Comparison of ENCODE assay signal across 9 cellular contexts in genomic region chr7:156608176-156608478, GRCh38. TPM values are rescaled to one million over a fixed set of nuclear protein-coding genes. Genes with fewer than 3 reads are reported as not detected.
A peak's percentile ranks its signal among the peaks of the same experiment; 100 is the strongest.
DNase-seq lines count a peak whose midpoint lies in the region; ATAC-seq, FAIRE-seq and TF ChIP-seq lines count a peak whose summit lies in the region.
"Had no signal": no experiment of that assay in that cellular context is flagged by ENCODE, and none has a peak within 500 bp of the region (broad histone marks: within the 10 kb centered on the region; RNA-seq: fewer than 3 reads in every experiment).

No MANE protein-coding gene starts in this region.

- H3K27me3 ChIP-seq in GM23248 (replicated peaks; ENCODE audit: insufficient read depth) = peaks cover 3% of the 10 kb centered on the region; the same call in 1 of the 2 replicates

- no peaks in the 10 kb centered on the region for H3F3A ChIP-seq in GM23248 (ENCODE audit: insufficient read depth)

- in situ Hi-C loops in GM23248 (cut with MboI) = no loop called here

- no peak overlapping the region for H3K27ac ChIP-seq in GM23248
- no peak overlapping the region for H3K27ac ChIP-seq in kidney (ENCODE audit: low read depth in 2 of 2, low read length in 2 of 2)

- H3K36me3 Mint-ChIP-seq in activated naive CD8-positive, alpha-beta T cell treated with anti-CD3 and anti-CD28 coated beads, Interleukin-2, amount 50 U/mL, for 24 hours (ENCODE audit: low read depth) = peaks cover 2% of the 10 kb centered on the region
- peaks cover 6% of the 10 kb centered on the region for H3K36me3 Mint-ChIP-seq in stimulated activated memory B cell treated with anti-CD40 and anti-IgM and Interleukin-4, amounts not matched to agents 10 μg/mL and 1 μg/mL and 100 μg/mL, for 72 hours
- H3K36me3 Mint-ChIP-seq in mesothelial cell of epicardium = no peaks in the 10 kb centered on the region

- no peak for ATAC-seq in activated naive CD8-positive, alpha-beta T cell treated with anti-CD3 and anti-CD28 coated beads, Interleukin-2, amount 50 U/mL, for 24 hours
- ATAC-seq in stimulated activated memory B cell treated with anti-CD40 and anti-IgM and Interleukin-4, amounts not matched to agents 10 μg/mL and 1 μg/mL and 100 μg/mL, for 72 hours = no peak
- no peak for ATAC-seq in omental fat pad (ENCODE audit: low FRiP score)
- ATAC-seq in GM19328 (IDR thresholded peaks at IDR 0.05; ENCODE audit: unreplicated experiment) = no peak

- H3K27me3 Mint-ChIP-seq in activated naive CD8-positive, alpha-beta T cell treated with anti-CD3 and anti-CD28 coated beads, Interleukin-2, amount 50 U/mL, for 24 hours = peaks cover 37% of the 10 kb centered on the region
- peaks cover 58% of the 10 kb centered on the region for H3K27me3 Mint-ChIP-seq in stimulated activated memory B cell treated with anti-CD40 and anti-IgM and Interleukin-4, amounts not matched to agents 10 μg/mL and 1 μg/mL and 100 μg/mL, for 72 hours
- H3K27me3 Mint-ChIP-seq in mesothelial cell of epicardium (ENCODE audit: low read depth) = peaks cover 3% of the 10 kb centered on the region

- no peaks in the 10 kb centered on the region for H3K9me3 Mint-ChIP-seq in activated naive CD8-positive, alpha-beta T cell treated with anti-CD3 and anti-CD28 coated beads, Interleukin-2, amount 50 U/mL, for 24 hours
- no peaks in the 10 kb centered on the region for H3K9me3 Mint-ChIP-seq in stimulated activated memory B cell treated with anti-CD40 and anti-IgM and Interleukin-4, amounts not matched to agents 10 μg/mL and 1 μg/mL and 100 μg/mL, for 72 hours
- H3K9me3 Mint-ChIP-seq in mesothelial cell of epicardium = no peaks in the 10 kb centered on the region

- TF ChIP-seq CTCF in kidney (IDR thresholded peaks at IDR 0.05; ENCODE audit: borderline replicate concordance, extremely low read depth, insufficient read depth) (no peak), omental fat pad (IDR thresholded peaks at IDR 0.05) (no peak), mesothelial cell of epicardium (IDR thresholded peaks at IDR 0.05; ENCODE audit: unreplicated experiment) (no peak)

- no peak for FAIRE-seq in kidney (lab: Jason Lieb, UNC)

- H3K79me2 ChIP-seq in GM23248 (ENCODE audit: insufficient read depth) = no peaks in the 10 kb centered on the region

- peak overlapping the region; percentile 5 for H3K4me3 Mint-ChIP-seq in activated naive CD8-positive, alpha-beta T cell treated with anti-CD3 and anti-CD28 coated beads, Interleukin-2, amount 50 U/mL, for 24 hours
- H3K4me3 Mint-ChIP-seq in stimulated activated memory B cell treated with anti-CD40 and anti-IgM and Interleukin-4, amounts not matched to agents 10 μg/mL and 1 μg/mL and 100 μg/mL, for 72 hours = peak overlapping the region; percentile 76
- no peak overlapping the region for H3K4me3 Mint-ChIP-seq in mesothelial cell of epicardium

- intact Hi-C loops in kidney (cut with DNase I) = no loop called here

- H3K36me3 ChIP-seq in GM23248 (ENCODE audit: low read depth) = no peaks in the 10 kb centered on the region
- no peaks in the 10 kb centered on the region for H3K36me3 ChIP-seq in kidney (ENCODE audit: control insufficient read depth in 1 of 2, insufficient read depth in 2 of 2, low read length in 2 of 2)

- H3K4me1 ChIP-seq in GM23248 (ENCODE audit: insufficient read depth) (no peaks in the 10 kb centered on the region), kidney (ENCODE audit: control insufficient read depth in 1 of 2, insufficient read depth in 1 of 2, low read depth in 1 of 2, low read length in 2 of 2) (peaks cover 5 to 20% of the 10 kb centered on the region in 2 donors)

- H3K27ac Mint-ChIP-seq in activated naive CD8-positive, alpha-beta T cell treated with anti-CD3 and anti-CD28 coated beads, Interleukin-2, amount 50 U/mL, for 24 hours = no peak overlapping the region
- H3K27ac Mint-ChIP-seq in stimulated activated memory B cell treated with anti-CD40 and anti-IgM and Interleukin-4, amounts not matched to agents 10 μg/mL and 1 μg/mL and 100 μg/mL, for 72 hours = no peak overlapping the region
- no peak overlapping the region for H3K27ac Mint-ChIP-seq in mesothelial cell of epicardium

- DNase-seq in GM23248 = no peak
- DNase-seq in activated naive CD8-positive, alpha-beta T cell treated with anti-CD3 and anti-CD28 coated beads, Interleukin-2, amount 50 U/mL, for 24 hours = no peak
- DNase-seq in kidney = peak; percentile 59
- DNase-seq in omental fat pad (ENCODE audit: low spot score) = no peak
- DNase-seq in mesothelial cell of epicardium (ENCODE audit: low spot score in 2 of 2, unreplicated experiment in 2 of 2) = no peak
- DNase-seq: GDM1, posterior cingulate gyrus had no signal

- peaks cover 15% of the 10 kb centered on the region for H3K4me1 Mint-ChIP-seq in activated naive CD8-positive, alpha-beta T cell treated with anti-CD3 and anti-CD28 coated beads, Interleukin-2, amount 50 U/mL, for 24 hours
- peaks cover 17% of the 10 kb centered on the region for H3K4me1 Mint-ChIP-seq in stimulated activated memory B cell treated with anti-CD40 and anti-IgM and Interleukin-4, amounts not matched to agents 10 μg/mL and 1 μg/mL and 100 μg/mL, for 72 hours
- H3K4me1 Mint-ChIP-seq in mesothelial cell of epicardium = no peaks in the 10 kb centered on the region

- peak overlapping the region; percentile 64 for H3K4me2 ChIP-seq in GM23248 (ENCODE audit: unreplicated experiment)

- H3K9me3 ChIP-seq in GM23248 (ENCODE audit: low read depth) (no peaks in the 10 kb centered on the region), kidney (ENCODE audit: control insufficient read depth in 1 of 2, low read length in 2 of 2) (no peaks in the 10 kb centered on the region)

- H2AFZ ChIP-seq in GM23248 = peak overlapping the region; percentile 63; the same call in 1 of the 2 replicates

- H4K20me1 ChIP-seq in GM23248 (ENCODE audit: insufficient read depth) = no peaks in the 10 kb centered on the region

- H3K9ac ChIP-seq in GM23248 (no peak overlapping the region), kidney (ENCODE audit: low read length in 2 of 2) (no peak overlapping the region)

- 10% methylated on average over 16 to 17 of the region's 17 CpGs for WGBS in GM23248 (ENCODE audit: low coverage in 1 of 2, low lambda C conversion rate in 2 of 2, missing lambda C conversion rate in 2 of 2), 2 experiments

- H3K4me3 ChIP-seq in GM23248 = peak overlapping the region; percentile 62
- peak overlapping the region; percentile 61 to 64 for H3K4me3 ChIP-seq in kidney (ENCODE audit: low read length in 2 of 2)

- no peaks in the 10 kb centered on the region for H3K9me2 ChIP-seq in GM23248 (ENCODE audit: insufficient read depth)

RNA-seq across cellular contexts. Expression of gene RNF32, which starts 32.4 kb away (rescaled TPM):
- 1.1 TPM in 2 replicates for total RNA-seq in GM23248 (2014; rRNA removed; shearing (Covaris generic))
- polyA plus RNA-seq in GM23248 (2016; fragmentation: Nextera tagmentation; extraction: Ambion mirVana) (1.8 and 2.4 TPM in 2 replicates), kidney (ENCODE audit: insufficient read depth, low read depth, low replicate concordance) (1.6 TPM)
- total RNA-seq in kidney (2.7 TPM), omental fat pad (1 to 10 TPM in 1 of 4 donors, under 1 TPM in 1, not detected in 2; 0.72 to 1.9 TPM), mesothelial cell of epicardium (0.59 to 1.5 TPM (median 1.4 TPM) in 3 replicates)
